In genomic region chr11:125457814-125458343, GRCh38 we compare ENCODE assay signal across 9 cellular contexts. TPM values are rescaled to one million over a fixed set of nuclear protein-coding genes. Genes with fewer than 3 reads are reported as not detected.
DNase-seq lines count a peak whose midpoint lies in the region; ATAC-seq and TF ChIP-seq lines count a peak whose summit lies in the region.
"Had no signal": no experiment of that assay in that cellular context is flagged by ENCODE, and none has a peak within 500 bp of the region (broad histone marks: within the 10 kb centered on the region; RNA-seq: fewer than 3 reads in every experiment).

No MANE protein-coding gene starts in this region.

- H3K36me3 ChIP-seq in cardiac muscle cell (no peaks in the 10 kb centered on the region), neuronal stem cell (replicated peaks in 1 of 2; ENCODE audit: control insufficient read depth in 2 of 2, insufficient read depth in 2 of 2, low read length in 2 of 2) (peaks cover 12 to 66% of the 10 kb centered on the region in 2 donors), esophagus squamous epithelium (no peaks in the 10 kb centered on the region)

- no peak overlapping the region for H3K4me3 ChIP-seq in cardiac muscle cell
- no peak overlapping the region for H3K4me3 ChIP-seq in neuronal stem cell (ENCODE audit: low read length in 2 of 2)
- H3K4me3 ChIP-seq in esophagus squamous epithelium, result no peak overlapping the region
- H3K4me3 ChIP-seq: skin epidermis had no signal

- H3K4me1 ChIP-seq in cardiac muscle cell (ENCODE audit: low read depth), result peaks cover 9% of the 10 kb centered on the region
- H3K4me1 ChIP-seq in neuronal stem cell (ENCODE audit: control insufficient read depth in 2 of 2, insufficient read depth in 1 of 2, low read depth in 1 of 2, low read length in 2 of 2), result peaks cover 5 to 10% of the 10 kb centered on the region in 2 donors
- peaks cover 0 to 9% (median 0%) of the 10 kb centered on the region in 3 donors for H3K4me1 ChIP-seq in esophagus squamous epithelium

- intact Hi-C loops in esophagus squamous epithelium (cut with DNase I), result no loop called here

- no peaks in the 10 kb centered on the region for H3K27me3 ChIP-seq in cardiac muscle cell
- H3K27me3 ChIP-seq in neuronal stem cell (ENCODE audit: control insufficient read depth in 3 of 3, insufficient read depth in 3 of 3, low read depth in 1 of 3, low read length in 3 of 3), result no peaks in the 10 kb centered on the region
- H3K27me3 ChIP-seq in esophagus squamous epithelium, result no peaks in the 10 kb centered on the region

- no peak overlapping the region for H3K14ac ChIP-seq in neuronal stem cell (ENCODE audit: low read length)

- no peak overlapping the region for H3K9ac ChIP-seq in neuronal stem cell (ENCODE audit: low read depth, low read length, poor library complexity)

- no peak overlapping the region for H3K18ac ChIP-seq in neuronal stem cell (ENCODE audit: low read length)

- no peak overlapping the region for H4K91ac ChIP-seq in neuronal stem cell (ENCODE audit: low read depth, low read length, poor library complexity)

- no peak for TF ChIP-seq CTCF in cardiac muscle cell (IDR thresholded peaks at IDR 0.05; ENCODE audit: low read depth, low read length)
- no peak for TF ChIP-seq CTCF in esophagus squamous epithelium (IDR thresholded peaks at IDR 0.05)

- H2BK15ac ChIP-seq in neuronal stem cell (ENCODE audit: low read length), result no peak overlapping the region

- no CpG with 5 or more reads among the region's 12 CpGs for WGBS in neuronal stem cell (ENCODE audit: extremely low coverage in 2 of 2, insufficient read length in 2 of 2, insufficient replicate concordance in 1 of 2), 2 donors
- WGBS in esophagus squamous epithelium, 2 donors, result 51 to 73% methylated on average over 12 of the region's 12 CpGs

- H3K4me2 ChIP-seq in neuronal stem cell (ENCODE audit: insufficient read depth, low read length, poor library complexity, severe bottlenecking), result no peak overlapping the region

- H3K27ac ChIP-seq in angular gyrus (ENCODE audit: low read depth, low read length), result peak overlapping the region; percentile 69
- H3K27ac ChIP-seq in cardiac muscle cell, result peak overlapping the region; percentile 49
- no peak overlapping the region for H3K27ac ChIP-seq in neuronal stem cell (replicated peaks; ENCODE audit: low read length)
- peak overlapping the region in 1 of 4 donors; percentile 6 for H3K27ac ChIP-seq in esophagus squamous epithelium

- no peak overlapping the region for H3K4ac ChIP-seq in neuronal stem cell (ENCODE audit: low read length)

- no peak for ATAC-seq in GM21529 (IDR thresholded peaks at IDR 0.05; ENCODE audit: unreplicated experiment)

- no peak overlapping the region for H2BK5ac ChIP-seq in neuronal stem cell (ENCODE audit: low read length)

- no peak for TF ChIP-seq POLR2A in esophagus squamous epithelium (IDR thresholded peaks at IDR 0.05)

- H3K9me3 ChIP-seq in cardiac muscle cell (ENCODE audit: low read depth) (no peaks in the 10 kb centered on the region), neuronal stem cell (replicated peaks in 1 of 2; ENCODE audit: control insufficient read depth in 2 of 2, insufficient read depth in 1 of 2, low read depth in 1 of 2, low read length in 2 of 2) (no peaks in the 10 kb centered on the region), esophagus squamous epithelium (no peaks in the 10 kb centered on the region)

- H4K8ac ChIP-seq in neuronal stem cell (ENCODE audit: low read depth, low read length), result no peak overlapping the region

- H3K79me1 ChIP-seq in neuronal stem cell (ENCODE audit: low read depth, low read length), result no peaks in the 10 kb centered on the region

- no peak overlapping the region for H2BK12ac ChIP-seq in neuronal stem cell (ENCODE audit: low read length)

- H2BK120ac ChIP-seq in neuronal stem cell (ENCODE audit: low read depth, low read length), result no peak overlapping the region

- H3K23ac ChIP-seq in neuronal stem cell (ENCODE audit: low read depth, low read length, poor library complexity), result no peak overlapping the region

- no peak overlapping the region for H2AK5ac ChIP-seq in neuronal stem cell (ENCODE audit: low read depth, low read length)

- DNase-seq in AG08395 (ENCODE audit: low spot score), result peak; percentile 82
- peak; percentile 37 to 89 for DNase-seq in cardiac muscle cell (ENCODE audit: low read depth in 1 of 2, low spot score in 1 of 2)
- DNase-seq in neuronal stem cell (ENCODE audit: low spot score), result no peak
- no peak for DNase-seq in stimulated activated CD8-positive, alpha-beta memory T cell treated with anti-CD3 and anti-CD28 coated beads, Interleukin-4, amount 100 ng/mL, for 48 hours
- no peak for DNase-seq in esophagus squamous epithelium (lab: John Stamatoyannopoulos, UW)
- no peak for DNase-seq in SHP77 treated with DMSO at 0.1 percent for 48 hours (lab: John Stamatoyannopoulos, UW)

- H2AFZ ChIP-seq in neuronal stem cell (ENCODE audit: low read length), result peak overlapping the region; percentile 79

RNA-seq across cellular contexts. Expression of gene FEZ1, which starts 38.2 kb away (rescaled TPM):
- total RNA-seq in cardiac muscle cell (33.4 and 54.9 TPM in 2 replicates), esophagus squamous epithelium (10 to 100 TPM in 2 of 4 donors, 1 to 10 TPM in 1, not detected in 1; 7.6 to 19.3 (median 12.6) TPM)
- 51.6 and 73.9 TPM in 2 replicates for polyA plus RNA-seq in cardiac muscle cell
- polyA plus RNA-seq in neuronal stem cell (2013, experiment 1 of 2), result 221 TPM
- 222 TPM for polyA plus RNA-seq in neuronal stem cell (2013, experiment 2 of 2)

Comparison
In these comparisons a context has a peak if more than half of its experiments do, and no peak if none do; other contexts are left out.
1. DNase-seq: peak in AG08395 (single experiment) and cardiac muscle cell (2 of 2); none in neuronal stem cell (single experiment), stimulated activated CD8-positive, alpha-beta memory T cell treated with anti-CD3 and anti-CD28 coated beads, Interleukin-4, amount 100 ng/mL, for 48 hours (single experiment), esophagus squamous epithelium (single experiment) and SHP77 treated with DMSO at 0.1 percent for 48 hours (single experiment).